ENCODE assay signal across 12 cellular contexts in genomic region chr5:65047948-65048690, GRCh38.
A peak's percentile ranks its signal among the peaks of the same experiment; 100 is the strongest.
DNase-seq lines count a peak whose midpoint lies in the region; ATAC-seq, FAIRE-seq and TF ChIP-seq lines count a peak whose summit lies in the region.
"Had no signal": no experiment of that assay in that cellular context is flagged by ENCODE, and none has a peak within 500 bp of the region (broad histone marks: within the 10 kb centered on the region; RNA-seq: fewer than 3 reads in every experiment).

No MANE protein-coding gene starts in this region.

- H3K36me3 ChIP-seq in endothelial cell of umbilical vein (ENCODE audit: control insufficient read depth in 2 of 2, extremely low read depth in 1 of 2, insufficient read depth in 2 of 2, low read length in 2 of 2) (no peaks in the 10 kb centered on the region), transverse colon (no peaks in the 10 kb centered on the region)

- H3K9me1 ChIP-seq in endothelial cell of umbilical vein (replicated peaks; ENCODE audit: control insufficient read depth, extremely low read depth, insufficient read depth, low read length) = no peaks in the 10 kb centered on the region

- intact Hi-C loops in endothelial cell of umbilical vein (cut with micrococcal nuclease) = no loop called here
- intact Hi-C loops in transverse colon (cut with DNase I; ENCODE audit: low total_unique reads) = no loop called here

- H2AFZ ChIP-seq in endothelial cell of umbilical vein (ENCODE audit: low read depth, low read length) = no peak overlapping the region

- CTCF ChIA-PET in endothelial cell of umbilical vein (lab: Charles Lee) = no interaction called here

- POLR2A ChIA-PET in endothelial cell of umbilical vein (lab: Charles Lee) = no interaction called here

- H3K27ac ChIP-seq in endothelial cell of umbilical vein (ENCODE audit: insufficient read depth, low read depth, low read length) (no peak overlapping the region), transverse colon (no peak overlapping the region)
- H3K27ac ChIP-seq: skin epidermis had no signal

- TF ChIP-seq CTCF in endothelial cell of umbilical vein (IDR thresholded peaks at IDR 0.05; ENCODE audit: extremely low read depth in 1 of 2, insufficient read depth in 1 of 2, low read depth in 1 of 2, low read length in 2 of 2) = no peak
- TF ChIP-seq CTCF in transverse colon (IDR thresholded peaks at IDR 0.05) = no peak

- no peaks in the 10 kb centered on the region for H3K27me3 ChIP-seq in endothelial cell of umbilical vein (ENCODE audit: control insufficient read depth in 2 of 2, insufficient read depth in 2 of 2, low read length in 2 of 2)
- H3K27me3 ChIP-seq in transverse colon = no peaks in the 10 kb centered on the region

- no peak for TF ChIP-seq EP300 in transverse colon (IDR thresholded peaks at IDR 0.05; ENCODE audit: low read depth)

- in situ Hi-C loops in transverse colon (cut with MboI; ENCODE audit: low pct_ligation_motif_present in 1 of 4, low pct_unique_long_range_greater_than_20kb in 1 of 4, low sequenced_read_pairs in 3 of 4) = loop anchor here in 1 of 4 donors (25.0 kb wide), 1 partner anchor 236 kb away; no protein-coding TSS in a partner anchor

- no TSS peak for BruUV-seq in endothelial cell of umbilical vein (replicated peaks; lab: Mats Ljungman, UMichigan)

- no peak overlapping the region for H3K9ac ChIP-seq in endothelial cell of umbilical vein (replicated peaks; ENCODE audit: extremely low read depth, insufficient read depth, low read length)

- H4K20me1 ChIP-seq in endothelial cell of umbilical vein (replicated peaks; ENCODE audit: control insufficient read depth, extremely low read depth, insufficient read depth, low read length) = no peaks in the 10 kb centered on the region

- no peak overlapping the region for H3K4me2 ChIP-seq in endothelial cell of umbilical vein (ENCODE audit: insufficient read depth, low read length)

- FAIRE-seq in endothelial cell of umbilical vein (lab: Jason Lieb, UNC) = no peak
- FAIRE-seq: frontal cortex had no signal

- no peaks in the 10 kb centered on the region for H3K9me3 ChIP-seq in endothelial cell of umbilical vein (replicated peaks; ENCODE audit: control insufficient read depth, insufficient read depth, low read length)
- no peaks in the 10 kb centered on the region for H3K9me3 ChIP-seq in transverse colon

- 68 to 71% methylated on average over 1 to 2 of the region's 2 CpGs for WGBS in transverse colon (ENCODE audit: low coverage in 1 of 2), 2 donors

- no peaks in the 10 kb centered on the region for H3K79me2 ChIP-seq in endothelial cell of umbilical vein (ENCODE audit: control insufficient read depth, insufficient read depth, low read length)

- no peaks in the 10 kb centered on the region for H3K4me1 ChIP-seq in endothelial cell of umbilical vein (ENCODE audit: control insufficient read depth, extremely low read depth, insufficient read depth, low read length)
- no peaks in the 10 kb centered on the region for H3K4me1 ChIP-seq in transverse colon

- dilution Hi-C loops in endothelial cell of umbilical vein (cut with MboI; ENCODE audit: extremely low pct_ligation_motif_present, low sequenced_read_pairs) = no loop called here

- DNase-seq in endothelial cell of umbilical vein (ENCODE audit: low read depth, low spot score) (peak; percentile 37), DMS79 (lab: John Stamatoyannopoulos, UW) (no peak), transverse colon (no peak), middle frontal gyrus (ENCODE audit: extremely low spot score, low spot score) (no peak)
- DNase-seq: activated CD8-positive, alpha-beta memory T cell treated with anti-CD3 and anti-CD28 coated beads, Interleukin-2, amount 50 U/mL, for 48 hours; kidney glomerular epithelial cell; NCI-H2107 had no signal

- peak; percentile 57 for ATAC-seq in GM18873 (IDR thresholded peaks at IDR 0.05; ENCODE audit: low FRiP score, unreplicated experiment)
- peak; percentile 37 for ATAC-seq in GM21526 (IDR thresholded peaks at IDR 0.05; ENCODE audit: low FRiP score, unreplicated experiment)
- ATAC-seq in HG03135 (IDR thresholded peaks at IDR 0.05; ENCODE audit: unreplicated experiment) = peak; percentile 44

- TF ChIP-seq POLR2A in endothelial cell of umbilical vein (IDR thresholded peaks at IDR 0.05; ENCODE audit: low read depth, low read length) (no peak), transverse colon (IDR thresholded peaks at IDR 0.05) (no peak)

- H3K4me3 ChIP-seq in endothelial cell of umbilical vein (replicated peaks in 1 of 3; ENCODE audit: insufficient read depth in 1 of 3, low read depth in 1 of 3, low read length in 3 of 3) (no peak overlapping the region), transverse colon (no peak overlapping the region)
- H3K4me3 ChIP-seq: skin epidermis had no signal

TF ChIP-seq in endothelial cell of umbilical vein, 7 proteins besides CTCF, POLR2A, EP300 and RAD21:
- TF ChIP-seq EZH2 (IDR thresholded peaks at IDR 0.05; ENCODE audit: borderline replicate concordance, low read depth, low read length, severe bottlenecking) = no peak
- TF ChIP-seq MYC (IDR thresholded peaks at IDR 0.05; ENCODE audit: low read depth, low read length) = no peak
- TF ChIP-seq GATA2 (IDR thresholded peaks at IDR 0.05; ENCODE audit: insufficient read depth, insufficient read length, low read depth, low read length) = no peak
- TF ChIP-seq MAX (IDR thresholded peaks at IDR 0.05; ENCODE audit: insufficient read depth, insufficient read length) = no peak
- TF ChIP-seq FOS (IDR thresholded peaks at IDR 0.05; ENCODE audit: borderline replicate concordance, insufficient read depth, low read length) = no peak
- no peak for TF ChIP-seq POLR2AphosphoS5 (IDR thresholded peaks at IDR 0.05; ENCODE audit: insufficient read depth, low read depth, low read length)
- no peak for TF ChIP-seq JUN (IDR thresholded peaks at IDR 0.05; ENCODE audit: borderline replicate concordance, insufficient read depth, insufficient read length, low read depth)
